Comparison of ENCODE assay signal across 14 cellular contexts in genomic region chr17:49456172-49456965, GRCh38. TPM values are rescaled to one million over a fixed set of nuclear protein-coding genes. Genes with fewer than 3 reads are reported as not detected.
DNase-seq lines count a peak whose midpoint lies in the region; ATAC-seq and TF ChIP-seq lines count a peak whose summit lies in the region.
"Had no signal": no experiment of that assay in that cellular context is flagged by ENCODE, and none has a peak within 500 bp of the region (broad histone marks: within the 10 kb centered on the region; RNA-seq: fewer than 3 reads in every experiment).

No MANE protein-coding gene starts in this region.

- peaks cover 76% of the 10 kb centered on the region for H3K27me3 ChIP-seq in left ventricle myocardium inferior (ENCODE audit: low read depth)
- H3K27me3 ChIP-seq: cardiac muscle cell had no signal

- peaks cover 18% of the 10 kb centered on the region for H3K4me1 Mint-ChIP-seq in brain
- peaks cover 70% of the 10 kb centered on the region for H3K4me1 Mint-ChIP-seq in nephron progenitor cell

- no peaks in the 10 kb centered on the region for H3K36me3 ChIP-seq in left ventricle myocardium inferior
- H3K36me3 ChIP-seq: cardiac muscle cell had no signal

- no peaks in the 10 kb centered on the region for H3K36me3 Mint-ChIP-seq in brain
- no peaks in the 10 kb centered on the region for H3K36me3 Mint-ChIP-seq in nephron progenitor cell (ENCODE audit: low read depth)
- H3K36me3 Mint-ChIP-seq: naive thymus-derived CD8-positive, alpha-beta T cell; T-cell had no signal

- no peaks in the 10 kb centered on the region for H3K9me3 ChIP-seq in left ventricle myocardium inferior (replicated peaks)

- DNase-seq in EH (ENCODE audit: low read depth) = peak; percentile 90
- DNase-seq in M059J (ENCODE audit: low read depth) = peak; percentile 90
- DNase-seq in nephron progenitor cell = no peak
- DNase-seq in GM10248 (ENCODE audit: extremely low spot score) = no peak
- DNase-seq in NCI-H2171 treated with DMSO at 0.1 percent for 48 hours (lab: John Stamatoyannopoulos, UW) = no peak
- DNase-seq in left ventricle myocardium inferior = no peak
- DNase-seq: activated CD8-positive, alpha-beta memory T cell treated with anti-CD3 and anti-CD28 coated beads, Interleukin-2, amount 50 U/mL, for 4 hours; naive thymus-derived CD8-positive, alpha-beta T cell; stimulated activated CD4-positive, alpha-beta T cell treated with anti-CD3 and anti-CD28 coated beads, Interleukin-1b, Interleukin-23, amount 100 ng/mL, for 48 hours; T-cell had no signal

- H3K4me1 ChIP-seq in left ventricle myocardium inferior = peaks cover 5% of the 10 kb centered on the region

- H3K27ac Mint-ChIP-seq in brain = peak overlapping the region in 4 of 5 experiments; percentile 46 to 91 (median 69)
- peak overlapping the region; percentile 77 for H3K27ac Mint-ChIP-seq in nephron progenitor cell
- H3K27ac Mint-ChIP-seq: naive thymus-derived CD8-positive, alpha-beta T cell had no signal

- CTCF ChIA-PET in GM10248 (lab: Yijun Ruan, JAX) = interaction anchor here (0.8 to 2.1 kb wide), 5 partner anchors 10 to 638 kb away, joined by 3 to 7 read pairs (median 6); no protein-coding TSS in a partner anchor

- no peak overlapping the region for H3K4me3 ChIP-seq in left ventricle myocardium inferior
- H3K4me3 ChIP-seq: cardiac muscle cell had no signal

- no peak for TF ChIP-seq CTCF in brain (conservative IDR thresholded peaks at IDR 0.05)
- TF ChIP-seq CTCF in nephron progenitor cell (IDR thresholded peaks at IDR 0.05) = no peak
- no peak for TF ChIP-seq CTCF in GM10248 (IDR thresholded peaks at IDR 0.05; ENCODE audit: control extremely low read depth, extremely low read depth, low read depth, missing control alignments)
- no peak for TF ChIP-seq CTCF in left ventricle myocardium inferior (IDR thresholded peaks at IDR 0.05; ENCODE audit: borderline replicate concordance)

- intact Hi-C loops in left ventricle myocardium inferior (cut with micrococcal nuclease) = no loop called here

- H3K27me3 Mint-ChIP-seq in brain (peaks cover 50% of the 10 kb centered on the region), nephron progenitor cell (ENCODE audit: low read depth, poor library complexity) (peaks cover 28% of the 10 kb centered on the region)

- H3K27ac ChIP-seq in left ventricle myocardium inferior (replicated peaks) = no peak overlapping the region
- H3K27ac ChIP-seq: cardiac muscle cell had no signal

- ATAC-seq in HG02623 (IDR thresholded peaks at IDR 0.05; ENCODE audit: unreplicated experiment) = no peak
- ATAC-seq: naive thymus-derived CD8-positive, alpha-beta T cell; T-cell had no signal

- H3K4me3 Mint-ChIP-seq in brain (peak overlapping the region in 3 of 5 experiments; percentile 12 to 23 (median 12)), nephron progenitor cell (no peak overlapping the region)
- H3K4me3 Mint-ChIP-seq: naive thymus-derived CD8-positive, alpha-beta T cell; T-cell had no signal

- POLR2A ChIA-PET in GM10248 (lab: Yijun Ruan, JAX) = no interaction called here

- H3K9me3 Mint-ChIP-seq in brain = peaks cover 0 to 7% (median 3%) of the 10 kb centered on the region in 5 experiments
- no peaks in the 10 kb centered on the region for H3K9me3 Mint-ChIP-seq in nephron progenitor cell
- H3K9me3 Mint-ChIP-seq: naive thymus-derived CD8-positive, alpha-beta T cell; T-cell had no signal

RNA-seq across cellular contexts. Expression of gene NGFR, which starts 38.7 kb away (rescaled TPM):
- 0.39 and 0.62 TPM in 2 replicates for total RNA-seq in M059J (2014; rRNA removed; shearing (Covaris generic))
- 2.6 TPM for polyA plus RNA-seq in brain (ENCODE audit: insufficient read depth, low read depth, low replicate concordance)
- total RNA-seq in left ventricle myocardium inferior = 8.9 TPM
- total RNA-seq: glomerular endothelial cell had no signal
- polyA plus RNA-seq: naive thymus-derived CD8-positive, alpha-beta T cell had no signal

RNA-seq across cellular contexts. Expression of gene PHB1, which starts 41.7 kb away (rescaled TPM):
- total RNA-seq in M059J (2014; rRNA removed; shearing (Covaris generic)) = 153 and 155 TPM in 2 replicates
- polyA plus RNA-seq in brain (ENCODE audit: insufficient read depth, low read depth, low replicate concordance) = 201 TPM
- 217 TPM for total RNA-seq in left ventricle myocardium inferior

Comparison
In these comparisons a context has a peak if more than half of its experiments do, and no peak if none do; other contexts are left out.
1. DNase-seq: peak in EH (single experiment) and M059J (single experiment); none in nephron progenitor cell (single experiment), GM10248 (single experiment), NCI-H2171 treated with DMSO at 0.1 percent for 48 hours (single experiment) and left ventricle myocardium inferior (single experiment).